Comparison of ENCODE assay signal across 17 cellular contexts in genomic region chr14:103894723-103895059, GRCh38. TPM values are rescaled to one million over a fixed set of nuclear protein-coding genes. Genes with fewer than 3 reads are reported as not detected.
"Had no signal": no experiment of that assay in that cellular context is flagged by ENCODE, and none has a peak within 500 bp of the region (broad histone marks: within the 10 kb centered on the region; RNA-seq: fewer than 3 reads in every experiment).

No MANE protein-coding gene starts in this region.

- H3K27ac ChIP-seq: dorsolateral prefrontal cortex, epithelial cell of prostate, parathyroid adenoma, tibial nerve, vagina had no signal

- H3K27me3 ChIP-seq: dorsolateral prefrontal cortex, tibial nerve, vagina had no signal

- DNase-seq: activated B cell treated with CpG ODN at 0.5 μM for 24 hours; activated CD4-positive, alpha-beta memory T cell treated with anti-CD3 and anti-CD28 coated beads, Interleukin-2, amount 10 ng/mL, durations not matched to agents 7 days and 5 days; activated CD4-positive, alpha-beta T cell treated with anti-CD3 and anti-CD28 coated beads for 48 hours; activated CD8-positive, alpha-beta memory T cell treated with anti-CD3 and anti-CD28 coated beads, Interleukin-2, amount 10 ng/mL, durations not matched to agents 7 days and 5 days; dorsolateral prefrontal cortex; foreskin fibroblast; mammary epithelial cell; naive thymus-derived CD8-positive, alpha-beta T cell; stimulated activated CD4-positive, alpha-beta T cell treated with anti-CD3 and anti-CD28 coated beads, Interleukin-2, amount 100 ng/mL, for 24 hours; stimulated activated naive CD8-positive, alpha-beta T cell treated with anti-CD3 and anti-CD28 coated beads, Interleukin-15, Interleukin-2, amounts not matched to agents 100 U/mL and 50 U/mL, for 24 hours; T-cell had no signal

- H3K4me3 ChIP-seq: dorsolateral prefrontal cortex, tibial nerve, vagina had no signal

- ATAC-seq: activated CD8-positive, alpha-beta memory T cell treated with anti-CD3 and anti-CD28 coated beads, Interleukin-2, amount 10 ng/mL, durations not matched to agents 7 days and 5 days; naive thymus-derived CD8-positive, alpha-beta T cell; stimulated activated naive CD8-positive, alpha-beta T cell treated with anti-CD3 and anti-CD28 coated beads, Interleukin-15, Interleukin-2, amounts not matched to agents 100 U/mL and 50 U/mL, for 24 hours; T-cell had no signal

- H3K36me3 ChIP-seq: tibial nerve, vagina had no signal

- H3K9me3 ChIP-seq: tibial nerve, vagina had no signal

RNA-seq across cellular contexts. Expression of gene TDRD9, which starts 33.6 kb away (rescaled TPM):
- total RNA-seq: endodermal cell had no signal

RNA-seq across cellular contexts. Expression of gene RD3L, which starts 47.6 kb away (rescaled TPM):
- total RNA-seq: activated B cell treated with CpG ODN at 0.5 μM for 24 hours; activated CD4-positive, alpha-beta memory T cell treated with anti-CD3 and anti-CD28 coated beads, Interleukin-2, amount 10 ng/mL, durations not matched to agents 7 days and 5 days; activated CD8-positive, alpha-beta memory T cell treated with anti-CD3 and anti-CD28 coated beads, Interleukin-2, amount 10 ng/mL, durations not matched to agents 7 days and 5 days; dorsolateral prefrontal cortex; endodermal cell; glomerular endothelial cell; mammary epithelial cell; naive thymus-derived CD8-positive, alpha-beta T cell; T-cell; tibial nerve; vagina had no signal
